In genomic region chr1:161849518-161849917, GRCh38 we compare ENCODE assay signal across 16 cellular contexts.
DNase-seq lines count a peak whose midpoint lies in the region; ATAC-seq, FAIRE-seq and TF ChIP-seq lines count a peak whose summit lies in the region.
"Had no signal": no experiment of that assay in that cellular context is flagged by ENCODE, and none has a peak within 500 bp of the region (broad histone marks: within the 10 kb centered on the region; RNA-seq: fewer than 3 reads in every experiment).

No MANE protein-coding gene starts in this region.

- intact Hi-C loops in activated T-helper 2 cell treated with anti-CD3 and anti-CD28 coated beads, Interferon-gamma antibody, Interleukin-2, Interleukin-4, amounts not matched to agents 10 μg/mL and 5 μg/mL and 100 μg/mL, durations not matched to agents 14 hours and 24 hours and 36 hours (cut with micrococcal nuclease) = no loop called here

- H3K4me3 ChIP-seq in SK-N-SH (ENCODE audit: low read depth in 2 of 2, low read length in 1 of 2) (no peak overlapping the region), fibroblast of the aortic adventitia (ENCODE audit: low read depth, low read length) (no peak overlapping the region)
- H3K4me3 ChIP-seq: BLaER1, GM23338 had no signal

- H3K4me1 Mint-ChIP-seq in activated T-helper 2 cell treated with anti-CD3 and anti-CD28 coated beads, Interferon-gamma antibody, Interleukin-2, Interleukin-4, amounts not matched to agents 10 μg/mL and 5 μg/mL and 100 μg/mL, durations not matched to agents 14 hours and 24 hours and 36 hours (ENCODE audit: low read depth) = peaks cover 21% of the 10 kb centered on the region
- H3K4me1 Mint-ChIP-seq: CD8-positive, alpha-beta memory T cell; GM23338 had no signal

- peak overlapping the region in 1 of 2 experiments; percentile 62; a peak in 1 of 4 replicates for H3K27ac ChIP-seq in SK-N-SH (ENCODE audit: low read depth in 2 of 2, low read length in 1 of 2)
- H3K27ac ChIP-seq: 22Rv1, BLaER1, KMS-11 had no signal

- no peak for TF ChIP-seq POLR2A in H54 (IDR thresholded peaks at IDR 0.05; ENCODE audit: low read depth, low read length)

- H3K36me3 Mint-ChIP-seq in activated T-helper 2 cell treated with anti-CD3 and anti-CD28 coated beads, Interferon-gamma antibody, Interleukin-2, Interleukin-4, amounts not matched to agents 10 μg/mL and 5 μg/mL and 100 μg/mL, durations not matched to agents 14 hours and 24 hours and 36 hours (ENCODE audit: low read depth) = peaks cover 72% of the 10 kb centered on the region

- no peaks in the 10 kb centered on the region for H4K20me1 ChIP-seq in SK-N-SH (ENCODE audit: insufficient read depth)
- H4K20me1 ChIP-seq: BLaER1 had no signal

- peaks cover 23 to 39% of the 10 kb centered on the region in 2 experiments for H3K36me3 ChIP-seq in SK-N-SH (replicated peaks in 1 of 2; ENCODE audit: control insufficient read depth in 1 of 2, insufficient read depth in 2 of 2, low read length in 1 of 2)

- H3K9me2 ChIP-seq in SK-N-SH = no peaks in the 10 kb centered on the region

- TF ChIP-seq RAD21 in SK-N-SH (IDR thresholded peaks at IDR 0.05; ENCODE audit: low read length) = no peak

- no peak overlapping the region for H3K4me2 ChIP-seq in SK-N-SH
- H3K4me2 ChIP-seq: BLaER1, GM23338, KMS-11 had no signal

- no peak overlapping the region for H3K4me3 Mint-ChIP-seq in activated T-helper 2 cell treated with anti-CD3 and anti-CD28 coated beads, Interferon-gamma antibody, Interleukin-2, Interleukin-4, amounts not matched to agents 10 μg/mL and 5 μg/mL and 100 μg/mL, durations not matched to agents 14 hours and 24 hours and 36 hours (ENCODE audit: low read depth)
- H3K4me3 Mint-ChIP-seq: CD8-positive, alpha-beta memory T cell; GM23338 had no signal

- FAIRE-seq in H54 (lab: Jason Lieb, UNC) = peak; percentile 50

- ATAC-seq in SK-N-SH treated with all-trans-retinoic acid at 6 μM for 48 hours (peak; percentile 20; the same call in 2 of the 3 replicates), GM21526 (IDR thresholded peaks at IDR 0.05; ENCODE audit: low FRiP score, unreplicated experiment) (no peak)
- ATAC-seq: GM23338 had no signal

- H3K27ac Mint-ChIP-seq in activated T-helper 2 cell treated with anti-CD3 and anti-CD28 coated beads, Interferon-gamma antibody, Interleukin-2, Interleukin-4, amounts not matched to agents 10 μg/mL and 5 μg/mL and 100 μg/mL, durations not matched to agents 14 hours and 24 hours and 36 hours = peak overlapping the region; percentile 63
- H3K27ac Mint-ChIP-seq: GM23338 had no signal

- no peak overlapping the region for H3K9ac ChIP-seq in SK-N-SH
- H3K9ac ChIP-seq: BLaER1, KMS-11 had no signal

- no peak overlapping the region for H2AFZ ChIP-seq in SK-N-SH (ENCODE audit: low read depth)
- H2AFZ ChIP-seq: GM23338 had no signal

- peaks cover 0 to 9% of the 10 kb centered on the region in 2 experiments; a peak in 2 of 4 replicates for H3K4me1 ChIP-seq in SK-N-SH (ENCODE audit: control insufficient read depth in 1 of 2, insufficient read depth in 2 of 2, low read depth in 1 of 2, low read length in 1 of 2)
- H3K4me1 ChIP-seq: BLaER1 had no signal

- peaks cover 6% of the 10 kb centered on the region for H3F3A ChIP-seq in SK-N-SH (replicated peaks; ENCODE audit: insufficient read depth)

- POLR2A ChIA-PET in SK-N-SH (lab: Yijun Ruan, JAX) (no interaction called here), GM10248 (lab: Yijun Ruan, JAX) (no interaction called here)

- CTCF ChIA-PET in SK-N-SH (lab: Yijun Ruan, JAX) = no interaction called here
- CTCF ChIA-PET in GM10248 (lab: Yijun Ruan, JAX) = interaction anchor here (1.0 kb wide), 2 partner anchors 9 to 56 kb away, joined by 3 to 4 read pairs; no protein-coding TSS in a partner anchor

- no peaks in the 10 kb centered on the region for H3K9me3 ChIP-seq in SK-N-SH
- H3K9me3 ChIP-seq: BLaER1 had no signal

- no peaks in the 10 kb centered on the region for H3K79me2 ChIP-seq in SK-N-SH (ENCODE audit: insufficient read depth)

- TF ChIP-seq EP300 in SK-N-SH (IDR thresholded peaks at IDR 0.05; ENCODE audit: borderline replicate concordance in 1 of 2, low read depth in 1 of 2, low read length in 1 of 2) = no peak

- H3K9me3 Mint-ChIP-seq in activated T-helper 2 cell treated with anti-CD3 and anti-CD28 coated beads, Interferon-gamma antibody, Interleukin-2, Interleukin-4, amounts not matched to agents 10 μg/mL and 5 μg/mL and 100 μg/mL, durations not matched to agents 14 hours and 24 hours and 36 hours = no peaks in the 10 kb centered on the region
- H3K9me3 Mint-ChIP-seq: CD8-positive, alpha-beta memory T cell; GM23338 had no signal

- no peaks in the 10 kb centered on the region for H3K27me3 Mint-ChIP-seq in activated T-helper 2 cell treated with anti-CD3 and anti-CD28 coated beads, Interferon-gamma antibody, Interleukin-2, Interleukin-4, amounts not matched to agents 10 μg/mL and 5 μg/mL and 100 μg/mL, durations not matched to agents 14 hours and 24 hours and 36 hours (ENCODE audit: low read depth)
- H3K27me3 Mint-ChIP-seq: CD8-positive, alpha-beta memory T cell had no signal

- TF ChIP-seq CTCF in SK-N-SH (IDR thresholded peaks at IDR 0.05) (no peak), fibroblast of the aortic adventitia (IDR thresholded peaks at IDR 0.05; ENCODE audit: insufficient read depth, low read length) (no peak), GM10248 (IDR thresholded peaks at IDR 0.05; ENCODE audit: control extremely low read depth, extremely low read depth, low read depth, missing control alignments) (no peak)

- no peak for DNase-seq in SK-N-SH
- DNase-seq in H54 (ENCODE audit: insufficient read length, low spot score) = no peak
- no peak for DNase-seq in activated T-helper 2 cell treated with anti-CD3 and anti-CD28 coated beads, Interferon-gamma antibody, Interleukin-2, Interleukin-4, amounts not matched to agents 10 μg/mL and 5 μg/mL and 100 μg/mL, durations not matched to agents 14 hours and 24 hours and 36 hours (ENCODE audit: low spot score)
- peak; percentile 52 for DNase-seq in fibroblast of the aortic adventitia (ENCODE audit: low read depth)
- DNase-seq in GM10248 (ENCODE audit: extremely low spot score) = no peak
- no peak for DNase-seq in activated CD4-positive, CD25-positive, alpha-beta regulatory T cell (lab: John Stamatoyannopoulos, UW)
- DNase-seq: CD8-positive, alpha-beta memory T cell; GF-D8; NCI-H1092 treated with DMSO at 0.1 percent for 48 hours; NCI-H1694 treated with DMSO at 0.1 percent for 48 hours had no signal

- no peaks in the 10 kb centered on the region for H3K27me3 ChIP-seq in SK-N-SH (ENCODE audit: insufficient read depth)
- H3K27me3 ChIP-seq: BLaER1 had no signal

TF ChIP-seq in SK-N-SH treated with all-trans-retinoic acid at 6 μM for 48 hours, 23 proteins besides CTCF, POLR2A, EP300 and RAD21 (continues in another document):
- TF ChIP-seq PATZ1 (CRISPR knock-in tag; IDR thresholded peaks at IDR 0.05; ENCODE audit: borderline replicate concordance) (no peak), ZFP3 (CRISPR knock-in tag; IDR thresholded peaks at IDR 0.05) (no peak), ZC3H10 (CRISPR knock-in tag; IDR thresholded peaks at IDR 0.05) (no peak), ESRRG (CRISPR knock-in tag; IDR thresholded peaks at IDR 0.05) (no peak), ZNF70 (CRISPR knock-in tag; IDR thresholded peaks at IDR 0.05) (no peak), TCF4 (CRISPR knock-in tag; IDR thresholded peaks at IDR 0.05; ENCODE audit: borderline replicate concordance) (no peak), ARNTL (CRISPR knock-in tag; IDR thresholded peaks at IDR 0.05; ENCODE audit: borderline replicate concordance, low read depth) (no peak), ZNF565 (CRISPR knock-in tag; conservative IDR thresholded peaks at IDR 0.05; ENCODE audit: low read depth) (no peak)

TF ChIP-seq in SK-N-SH, 30 proteins besides CTCF, POLR2A, EP300 and RAD21 (continues in another document):
- TF ChIP-seq POLR2AphosphoS5 (IDR thresholded peaks at IDR 0.05; ENCODE audit: low read depth, low read length) (no peak), RXRA (IDR thresholded peaks at IDR 0.05; ENCODE audit: borderline replicate concordance, low read depth) (no peak), MAX (IDR thresholded peaks at IDR 0.05; ENCODE audit: low read depth) (no peak), REST (IDR thresholded peaks at IDR 0.05; ENCODE audit: low read depth, low read length) (no peak), FOXM1 (IDR thresholded peaks at IDR 0.05; ENCODE audit: low read depth) (no peak), CHD2 (IDR thresholded peaks at IDR 0.05; ENCODE audit: low read length, partially characterized antibody) (no peak), NFIC (IDR thresholded peaks at IDR 0.05; ENCODE audit: borderline replicate concordance) (no peak), FOXJ3 (CRISPR knock-in tag; IDR thresholded peaks at IDR 0.05) (no peak)
